Comparison of ENCODE assay signal across 18 cellular contexts in the genomic region with DNA sequence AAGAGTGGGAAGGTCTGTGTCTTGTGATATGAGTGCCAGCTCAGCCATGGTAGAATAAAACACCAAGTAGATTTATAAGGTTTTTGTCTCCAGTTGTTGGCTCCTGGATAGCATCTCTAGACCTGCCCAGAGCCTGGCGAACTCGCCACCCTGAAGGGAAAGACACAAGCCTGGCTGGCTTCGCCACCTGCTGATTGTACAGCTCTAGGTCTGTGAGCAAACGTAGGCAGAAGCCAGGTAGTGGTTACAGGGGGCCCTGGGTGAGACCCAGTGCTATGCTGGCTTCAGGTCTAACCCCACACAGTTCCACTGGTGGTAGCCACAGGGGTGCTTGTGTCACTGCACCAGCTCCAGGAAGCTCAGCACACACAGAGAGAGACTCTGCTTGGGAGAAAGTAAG.
DNase-seq lines count a peak whose midpoint lies in the region; TF ChIP-seq lines count a peak whose summit lies in the region.
"Had no signal": no experiment of that assay in that cellular context is flagged by ENCODE, and none has a peak within 500 bp of the region (broad histone marks: within the 10 kb centered on the region; RNA-seq: fewer than 3 reads in every experiment).

No MANE protein-coding gene starts in this region.

- CTCF ChIA-PET in MCF 10A (lab: Yijun Ruan, JAX) (interaction anchor here (0.8 kb wide), 1 partner anchor 352 kb away, joined by 3 read pairs; no protein-coding TSS in a partner anchor), mammary epithelial cell (lab: Charles Lee; ENCODE audit: low non-redundant PET) (no interaction called here)

- H3K9ac ChIP-seq in mammary epithelial cell (ENCODE audit: insufficient read depth, low read length) (no peak overlapping the region), endodermal cell (ENCODE audit: extremely low read depth, low read length, poor library complexity, severe bottlenecking) (no peak overlapping the region)
- H3K9ac ChIP-seq: BLaER1 had no signal

- in situ Hi-C loops in mammary epithelial cell (cut with MboI; ENCODE audit: low sequenced_read_pairs in 2 of 2): no loop called here

- H3K9me3 Mint-ChIP-seq in MCF 10A (ENCODE audit: unreplicated experiment) (no peaks in the 10 kb centered on the region), endodermal cell (no peaks in the 10 kb centered on the region)
- H3K9me3 Mint-ChIP-seq in activated T-helper 2 cell treated with anti-CD3 and anti-CD28 coated beads, Interferon-gamma antibody, Interleukin-2, Interleukin-4, amounts not matched to agents 10 μg/mL and 5 μg/mL and 100 μg/mL, durations not matched to agents 14 hours and 24 hours and 36 hours: no peaks in the 10 kb centered on the region
- H3K9me3 Mint-ChIP-seq: CD8-positive, alpha-beta memory T cell; H9 had no signal

- H3K4me3 ChIP-seq in mammary epithelial cell (replicated peaks in 1 of 3; ENCODE audit: insufficient read depth in 1 of 3, low read depth in 2 of 3, low read length in 3 of 3) (no peak overlapping the region), endodermal cell (ENCODE audit: low read length) (no peak overlapping the region)
- H3K4me3 ChIP-seq: BLaER1, GM12878 had no signal

- peak overlapping the region; percentile 32 for H3K27ac Mint-ChIP-seq in MCF 10A (ENCODE audit: low read depth, unreplicated experiment)
- H3K27ac Mint-ChIP-seq in endodermal cell: peak overlapping the region; percentile 4
- no peak overlapping the region for H3K27ac Mint-ChIP-seq in activated T-helper 2 cell treated with anti-CD3 and anti-CD28 coated beads, Interferon-gamma antibody, Interleukin-2, Interleukin-4, amounts not matched to agents 10 μg/mL and 5 μg/mL and 100 μg/mL, durations not matched to agents 14 hours and 24 hours and 36 hours
- H3K27ac Mint-ChIP-seq: CD14-positive monocyte had no signal

- DNase-seq in MCF 10A (ENCODE audit: unreplicated experiment) (no peak), mammary epithelial cell (no peak), endodermal cell (no peak), posterior vena cava (ENCODE audit: low spot score) (peak; percentile 64), HPDE6-E6E7 (ENCODE audit: extremely low spot score) (no peak)
- DNase-seq in activated T-cell treated with anti-CD3 and anti-CD28 coated beads, Interleukin-2, amount 50 U/mL, for 1 hour: no peak
- no peak for DNase-seq in activated T-helper 2 cell treated with anti-CD3 and anti-CD28 coated beads, Interferon-gamma antibody, Interleukin-2, Interleukin-4, amounts not matched to agents 10 μg/mL and 5 μg/mL and 100 μg/mL, durations not matched to agents 14 hours and 24 hours and 36 hours (ENCODE audit: low spot score)
- DNase-seq: 8988T; CD8-positive, alpha-beta memory T cell; COR-L47; DMS 273 treated with DMSO at 0.1 percent for 48 hours; DMS53; DND-41; EL; H9 had no signal

- TF ChIP-seq CTCF in MCF 10A (IDR thresholded peaks at IDR 0.05; ENCODE audit: unreplicated experiment) (no peak), mammary epithelial cell (conservative IDR thresholded peaks at IDR 0.05 in 1 of 2, IDR thresholded peaks at IDR 0.05 in 1 of 2; ENCODE audit: extremely low read depth in 1 of 2, insufficient read depth in 1 of 2, low read depth in 1 of 2, low read length in 2 of 2) (no peak), endodermal cell (conservative IDR thresholded peaks at IDR 0.05) (no peak)

- POLR2A ChIA-PET in MCF 10A (lab: Yijun Ruan, JAX): no interaction called here

- 94% methylated on average over 2 of the region's 4 CpGs for WGBS in mammary epithelial cell (ENCODE audit: low coverage, missing lambda C conversion rate)
- WGBS in endodermal cell (ENCODE audit: insufficient coverage in 1 of 2, insufficient read length in 1 of 2), 2 experiments: 91 to 100% methylated on average over 4 of the region's 4 CpGs

- H3K27ac ChIP-seq in mammary epithelial cell (ENCODE audit: insufficient read depth, low read depth, low read length) (no peak overlapping the region), endodermal cell (ENCODE audit: low read depth, low read length) (no peak overlapping the region)
- H3K27ac ChIP-seq: BLaER1 had no signal

- no peaks in the 10 kb centered on the region for H3K9me3 ChIP-seq in mammary epithelial cell (replicated peaks; ENCODE audit: insufficient read depth, low read length)
- no peaks in the 10 kb centered on the region for H3K9me3 ChIP-seq in endodermal cell (ENCODE audit: control insufficient read depth, low read length)
- H3K9me3 ChIP-seq: BLaER1 had no signal

- H3K4me1 Mint-ChIP-seq in MCF 10A (ENCODE audit: insufficient read depth, unreplicated experiment) (no peaks in the 10 kb centered on the region), endodermal cell (no peaks in the 10 kb centered on the region)
- no peaks in the 10 kb centered on the region for H3K4me1 Mint-ChIP-seq in activated T-helper 2 cell treated with anti-CD3 and anti-CD28 coated beads, Interferon-gamma antibody, Interleukin-2, Interleukin-4, amounts not matched to agents 10 μg/mL and 5 μg/mL and 100 μg/mL, durations not matched to agents 14 hours and 24 hours and 36 hours (ENCODE audit: low read depth)
- H3K4me1 Mint-ChIP-seq: CD14-positive monocyte; CD8-positive, alpha-beta memory T cell; H9 had no signal

- H3K4me2 ChIP-seq in mammary epithelial cell (ENCODE audit: insufficient read depth, low read depth, low read length): no peak overlapping the region
- H3K4me2 ChIP-seq: BLaER1 had no signal

- no TSS peak for BruUV-seq in MCF 10A (replicated peaks; lab: Mats Ljungman, UMichigan)
- BruUV-seq in mammary epithelial cell (replicated peaks; lab: Mats Ljungman, UMichigan): no TSS peak

- no peaks in the 10 kb centered on the region for H3K79me2 ChIP-seq in mammary epithelial cell (ENCODE audit: insufficient read depth, low read length)

- H3K27me3 ChIP-seq in mammary epithelial cell (ENCODE audit: insufficient read depth, low read length): no peaks in the 10 kb centered on the region
- H3K27me3 ChIP-seq in endodermal cell (ENCODE audit: control insufficient read depth, insufficient read depth, low read length, poor library complexity, severe bottlenecking): no peaks in the 10 kb centered on the region
- H3K27me3 ChIP-seq: BLaER1 had no signal

- H2AFZ ChIP-seq in mammary epithelial cell (ENCODE audit: low read depth, low read length): no peak overlapping the region

- H3K36me3 Mint-ChIP-seq in MCF 10A (ENCODE audit: insufficient read depth, unreplicated experiment) (peaks cover 63% of the 10 kb centered on the region), endodermal cell (ENCODE audit: low read depth) (peaks cover 33% of the 10 kb centered on the region)
- peaks cover 51% of the 10 kb centered on the region for H3K36me3 Mint-ChIP-seq in activated T-helper 2 cell treated with anti-CD3 and anti-CD28 coated beads, Interferon-gamma antibody, Interleukin-2, Interleukin-4, amounts not matched to agents 10 μg/mL and 5 μg/mL and 100 μg/mL, durations not matched to agents 14 hours and 24 hours and 36 hours (ENCODE audit: low read depth)

- H3K36me3 ChIP-seq in mammary epithelial cell (ENCODE audit: insufficient read depth, low read length) (peaks cover 26% of the 10 kb centered on the region), endodermal cell (ENCODE audit: control insufficient read depth, insufficient read depth, low read length) (peaks cover 62% of the 10 kb centered on the region)

- dilution Hi-C loops in mammary epithelial cell (cut with HindIII; ENCODE audit: low sequenced_read_pairs): no loop called here

- H3K27me3 Mint-ChIP-seq in MCF 10A (ENCODE audit: insufficient read depth, unreplicated experiment) (no peaks in the 10 kb centered on the region), endodermal cell (ENCODE audit: insufficient read depth) (no peaks in the 10 kb centered on the region)
- no peaks in the 10 kb centered on the region for H3K27me3 Mint-ChIP-seq in activated T-helper 2 cell treated with anti-CD3 and anti-CD28 coated beads, Interferon-gamma antibody, Interleukin-2, Interleukin-4, amounts not matched to agents 10 μg/mL and 5 μg/mL and 100 μg/mL, durations not matched to agents 14 hours and 24 hours and 36 hours (ENCODE audit: low read depth)
- H3K27me3 Mint-ChIP-seq: CD8-positive, alpha-beta memory T cell had no signal

- no peak overlapping the region for H3K4me3 Mint-ChIP-seq in MCF 10A (ENCODE audit: unreplicated experiment)
- no peak overlapping the region for H3K4me3 Mint-ChIP-seq in endodermal cell
- H3K4me3 Mint-ChIP-seq in activated T-helper 2 cell treated with anti-CD3 and anti-CD28 coated beads, Interferon-gamma antibody, Interleukin-2, Interleukin-4, amounts not matched to agents 10 μg/mL and 5 μg/mL and 100 μg/mL, durations not matched to agents 14 hours and 24 hours and 36 hours (ENCODE audit: low read depth): no peak overlapping the region
- H3K4me3 Mint-ChIP-seq: CD14-positive monocyte; CD8-positive, alpha-beta memory T cell; H9 had no signal

- intact Hi-C loops in MCF 10A (cut with micrococcal nuclease) (no loop called here), mammary epithelial cell (cut with micrococcal nuclease) (no loop called here), posterior vena cava (cut with DNase I) (no loop called here)
- intact Hi-C loops in activated T-helper 2 cell treated with anti-CD3 and anti-CD28 coated beads, Interferon-gamma antibody, Interleukin-2, Interleukin-4, amounts not matched to agents 10 μg/mL and 5 μg/mL and 100 μg/mL, durations not matched to agents 14 hours and 24 hours and 36 hours (cut with micrococcal nuclease): no loop called here

- no peaks in the 10 kb centered on the region for H4K20me1 ChIP-seq in mammary epithelial cell (ENCODE audit: insufficient read depth, low read length)
- H4K20me1 ChIP-seq: BLaER1 had no signal

- H3K4me1 ChIP-seq in mammary epithelial cell (ENCODE audit: insufficient read depth, low read length) (no peaks in the 10 kb centered on the region), endodermal cell (ENCODE audit: control insufficient read depth, insufficient read depth, low read length) (no peaks in the 10 kb centered on the region)
- H3K4me1 ChIP-seq: BLaER1 had no signal
